ENCODE assay signal across 12 cellular contexts in genomic region chr4:36081185-36081584, GRCh38.
DNase-seq lines count a peak whose midpoint lies in the region; ATAC-seq and TF ChIP-seq lines count a peak whose summit lies in the region.
"Had no signal": no experiment of that assay in that cellular context is flagged by ENCODE, and none has a peak within 500 bp of the region (broad histone marks: within the 10 kb centered on the region; RNA-seq: fewer than 3 reads in every experiment).

No MANE protein-coding gene starts in this region.

- H3K4me3 Mint-ChIP-seq in activated T-cell treated with anti-CD3 and anti-CD28 coated beads, Interleukin-2, amount 50 U/mL, for 72 hours: no peak overlapping the region
- H3K4me3 Mint-ChIP-seq in H9: no peak overlapping the region
- H3K4me3 Mint-ChIP-seq: stimulated activated naive CD8-positive, alpha-beta T cell treated with anti-CD3 and anti-CD28 coated beads, Interleukin-15, Interleukin-2, amounts not matched to agents 100 ng/mL and 50 ng/mL, for 24 hours had no signal

- H2BK20ac ChIP-seq in H9 (ENCODE audit: low read depth, low read length, poor library complexity, severe bottlenecking): no peak overlapping the region

- no peaks in the 10 kb centered on the region for H3K27me3 ChIP-seq in H9 (ENCODE audit: insufficient read depth, low read length)

- H3K27ac Mint-ChIP-seq in activated T-cell treated with anti-CD3 and anti-CD28 coated beads, Interleukin-2, amount 50 U/mL, for 72 hours: no peak overlapping the region
- H3K27ac Mint-ChIP-seq in H9: no peak overlapping the region
- H3K27ac Mint-ChIP-seq: stimulated activated naive CD8-positive, alpha-beta T cell treated with anti-CD3 and anti-CD28 coated beads, Interleukin-15, Interleukin-2, amounts not matched to agents 100 ng/mL and 50 ng/mL, for 24 hours had no signal

- no peaks in the 10 kb centered on the region for H3K27me3 Mint-ChIP-seq in activated T-cell treated with anti-CD3 and anti-CD28 coated beads, Interleukin-2, amount 50 U/mL, for 72 hours (ENCODE audit: low read depth)
- H3K27me3 Mint-ChIP-seq in H9 (ENCODE audit: low read depth): no peaks in the 10 kb centered on the region
- H3K27me3 Mint-ChIP-seq: stimulated activated naive CD8-positive, alpha-beta T cell treated with anti-CD3 and anti-CD28 coated beads, Interleukin-15, Interleukin-2, amounts not matched to agents 100 ng/mL and 50 ng/mL, for 24 hours had no signal

- peak; percentile 92 to 95 for ATAC-seq in activated T-cell treated with anti-CD3 and anti-CD28 coated beads, Interleukin-2, amount 50 U/mL, for 72 hours (replicated peaks in 1 of 2)
- ATAC-seq in GM21447 (IDR thresholded peaks at IDR 0.05; ENCODE audit: unreplicated experiment) (peak; percentile 98), HG03108 (IDR thresholded peaks at IDR 0.05; ENCODE audit: unreplicated experiment) (peak; percentile 93)

- no peak overlapping the region for H4K5ac ChIP-seq in H9 (ENCODE audit: insufficient read length, low read depth, low read length)

- H3K27ac ChIP-seq in caudate nucleus (ENCODE audit: low read depth, low read length) (peak overlapping the region; percentile 63), H9 (ENCODE audit: insufficient read length, low read depth, low read length) (no peak overlapping the region)
- H3K27ac ChIP-seq: KMS-11, left ventricle myocardium inferior had no signal

- H3K79me1 ChIP-seq in H9 (ENCODE audit: insufficient read depth, low read depth, low read length, poor library complexity, severe bottlenecking): no peaks in the 10 kb centered on the region

- no peak overlapping the region for H4K8ac ChIP-seq in H9 (replicated peaks; ENCODE audit: insufficient read length, low read depth, low read length)

- H2BK12ac ChIP-seq in H9 (ENCODE audit: insufficient read length, low read depth, low read length): no peak overlapping the region

- H3K23me2 ChIP-seq in H9 (ENCODE audit: insufficient read length, low read depth, low read length, poor library complexity, severe bottlenecking): no peaks in the 10 kb centered on the region

- H3K36me3 Mint-ChIP-seq in activated T-cell treated with anti-CD3 and anti-CD28 coated beads, Interleukin-2, amount 50 U/mL, for 72 hours (ENCODE audit: insufficient read depth in 2 of 2): peaks cover 1 to 10% of the 10 kb centered on the region in 2 donors
- H3K36me3 Mint-ChIP-seq in H9 (ENCODE audit: insufficient read depth in 1 of 3, low read depth in 3 of 3): no peaks in the 10 kb centered on the region

- no peaks in the 10 kb centered on the region for H3K9me3 ChIP-seq in H9 (ENCODE audit: control insufficient read depth, low read depth, low read length)
- H3K9me3 ChIP-seq: left ventricle myocardium inferior had no signal

- H3K23ac ChIP-seq in H9 (ENCODE audit: insufficient read length, low read depth, low read length): no peak overlapping the region

- H3K4me1 ChIP-seq in H9 (ENCODE audit: insufficient read depth, low read length): no peaks in the 10 kb centered on the region
- H3K4me1 ChIP-seq: left ventricle myocardium inferior had no signal

- H3K9me3 Mint-ChIP-seq in activated T-cell treated with anti-CD3 and anti-CD28 coated beads, Interleukin-2, amount 50 U/mL, for 72 hours: no peaks in the 10 kb centered on the region
- H3K9me3 Mint-ChIP-seq in H9: no peaks in the 10 kb centered on the region
- H3K9me3 Mint-ChIP-seq: stimulated activated naive CD8-positive, alpha-beta T cell treated with anti-CD3 and anti-CD28 coated beads, Interleukin-15, Interleukin-2, amounts not matched to agents 100 ng/mL and 50 ng/mL, for 24 hours had no signal

- no CpG with 5 or more reads among the region's 3 CpGs for WGBS in H9 (ENCODE audit: extremely low coverage, insufficient read length, low lambda C conversion rate)

- no peaks in the 10 kb centered on the region for H4K20me1 ChIP-seq in H9 (ENCODE audit: control insufficient read depth, insufficient read depth, insufficient read length)

- H2BK15ac ChIP-seq in H9 (ENCODE audit: low read depth, low read length): no peak overlapping the region

- no peak overlapping the region for H3K56ac ChIP-seq in H9 (ENCODE audit: insufficient read length, low read depth, low read length)

- no peak overlapping the region for H2AFZ ChIP-seq in H9 (ENCODE audit: low read length)

- no peak overlapping the region for H2BK5ac ChIP-seq in H9 (ENCODE audit: insufficient read length, low read length)

- no peak overlapping the region for H4K91ac ChIP-seq in H9 (ENCODE audit: insufficient read length, low read depth, low read length)

- H3K4ac ChIP-seq in H9 (ENCODE audit: low read depth, low read length): no peak overlapping the region

- H3K18ac ChIP-seq in H9 (ENCODE audit: insufficient read length, low read depth, low read length): no peak overlapping the region

- no peak overlapping the region for H3K9ac ChIP-seq in H9 (ENCODE audit: extremely low read depth, insufficient read length, low read length)
- H3K9ac ChIP-seq: KMS-11 had no signal

- H3K4me2 ChIP-seq in H9 (ENCODE audit: insufficient read depth, insufficient read length, low read length): no peak overlapping the region
- H3K4me2 ChIP-seq: KMS-11 had no signal

- H3K14ac ChIP-seq in H9 (ENCODE audit: insufficient read depth, low read length): no peak overlapping the region

- H3T11ph ChIP-seq in H9 (ENCODE audit: low read length): no peak overlapping the region

- no peaks in the 10 kb centered on the region for H3K79me2 ChIP-seq in H9 (ENCODE audit: insufficient read depth, low read length)

- H2AK5ac ChIP-seq in H9 (ENCODE audit: insufficient read length, low read length): no peak overlapping the region

- H2BK120ac ChIP-seq in H9 (ENCODE audit: low read depth, low read length, poor library complexity, severe bottlenecking): no peak overlapping the region

- peak; percentile 16 for DNase-seq in activated T-cell treated with anti-CD3 and anti-CD28 coated beads, Interleukin-2, amount 50 U/mL, for 72 hours
- no peak for DNase-seq in activated T-cell treated with anti-CD3 and anti-CD28 coated beads, Interleukin-2, amount 50 U/mL, for 48 hours
- peak in 5 of 61 donors; percentile 11 to 78 (median 45) for DNase-seq in caudate nucleus (lab: John Stamatoyannopoulos, UW)
- DNase-seq in NCI-H1048 (lab: John Stamatoyannopoulos, UW): no peak
- DNase-seq in COR-L47 (lab: John Stamatoyannopoulos, UW): no peak
- DNase-seq in H9: no peak
- DNase-seq: activated CD4-positive, CD25-positive, alpha-beta regulatory T cell treated with anti-CD3 and anti-CD28 coated beads, Interleukin-2, amount 50 U/mL, for 72 hours; left ventricle myocardium inferior had no signal

- H3K4me1 Mint-ChIP-seq in activated T-cell treated with anti-CD3 and anti-CD28 coated beads, Interleukin-2, amount 50 U/mL, for 72 hours (ENCODE audit: low read depth): peaks cover 5% of the 10 kb centered on the region
- no peaks in the 10 kb centered on the region for H3K4me1 Mint-ChIP-seq in H9

- no peak for TF ChIP-seq CTCF in H9 (conservative IDR thresholded peaks at IDR 0.05)

Comparison
In these comparisons a context has a peak if more than half of its experiments do, and no peak if none do; other contexts are left out.
1. DNase-seq: peak in activated T-cell treated with anti-CD3 and anti-CD28 coated beads, Interleukin-2, amount 50 U/mL, for 72 hours (2 of 2); none in activated T-cell treated with anti-CD3 and anti-CD28 coated beads, Interleukin-2, amount 50 U/mL, for 48 hours (0 of 2), NCI-H1048 (single experiment), COR-L47 (single experiment) and H9 (single experiment).
2. Peak in every context shown above with its lines, with median percentiles within 50 percentile points of each other: ATAC-seq.